In genomic region chr7:155300641-155301452, GRCh38 we compare ENCODE assay signal across 1 cellular context.
TF ChIP-seq lines count a peak whose summit lies in the region.

No MANE protein-coding gene starts in this region.

TF ChIP-seq in K562, 482 proteins besides CTCF, POLR2A, EP300 and RAD21 (continued from another document):
- TF ChIP-seq TBL1XR1 (IDR thresholded peaks at IDR 0.05; ENCODE audit: low read length in 2 of 2) = no peak
- no peak for TF ChIP-seq SMAD2 (IDR thresholded peaks at IDR 0.05; ENCODE audit: low read depth, low read length)
- no peak for TF ChIP-seq MXD1 (CRISPR knock-in tag; IDR thresholded peaks at IDR 0.05; ENCODE audit: borderline replicate concordance, poor library complexity, severe bottlenecking)
- TF ChIP-seq NKRF (IDR thresholded peaks at IDR 0.05; ENCODE audit: borderline replicate concordance) = peak; percentile 59
- TF ChIP-seq WHSC1 (IDR thresholded peaks at IDR 0.05; ENCODE audit: low read length) = peak; percentile 47
- no peak for TF ChIP-seq KLF6 (CRISPR knock-in tag; IDR thresholded peaks at IDR 0.05; ENCODE audit: borderline replicate concordance)
- 0 out of 2 replicates have a peak, but pooled peaks have one; percentile 36 for TF ChIP-seq ZNF583 (CRISPR knock-in tag; IDR thresholded peaks at IDR 0.05)
- no peak for TF ChIP-seq ZNF518B (CRISPR knock-in tag; IDR thresholded peaks at IDR 0.05)
- TF ChIP-seq POLR2AphosphoS2 (IDR thresholded peaks at IDR 0.05; ENCODE audit: low read length) = peak; percentile 85; the same call in 1 of the 2 replicates
- TF ChIP-seq PYGO2 (tag; IDR thresholded peaks at IDR 0.05) = no peak
- TF ChIP-seq SAP30 (IDR thresholded peaks at IDR 0.05; ENCODE audit: borderline replicate concordance, insufficient read depth, low read depth, low read length, poor library complexity, severe bottlenecking) = peak; percentile 57
- TF ChIP-seq, protein P1, sequence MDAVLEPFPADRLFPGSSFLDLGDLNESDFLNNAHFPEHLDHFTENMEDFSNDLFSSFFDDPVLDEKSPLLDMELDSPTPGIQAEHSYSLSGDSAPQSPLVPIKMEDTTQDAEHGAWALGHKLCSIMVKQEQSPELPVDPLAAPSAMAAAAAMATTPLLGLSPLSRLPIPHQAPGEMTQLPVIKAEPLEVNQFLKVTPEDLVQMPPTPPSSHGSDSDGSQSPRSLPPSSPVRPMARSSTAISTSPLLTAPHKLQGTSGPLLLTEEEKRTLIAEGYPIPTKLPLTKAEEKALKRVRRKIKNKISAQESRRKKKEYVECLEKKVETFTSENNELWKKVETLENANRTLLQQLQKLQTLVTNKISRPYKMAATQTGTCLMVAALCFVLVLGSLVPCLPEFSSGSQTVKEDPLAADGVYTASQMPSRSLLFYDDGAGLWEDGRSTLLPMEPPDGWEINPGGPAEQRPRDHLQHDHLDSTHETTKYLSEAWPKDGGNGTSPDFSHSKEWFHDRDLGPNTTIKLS (IDR thresholded peaks at IDR 0.05; ENCODE audit: borderline replicate concordance, low read depth) = no peak
- TF ChIP-seq, protein P2, sequence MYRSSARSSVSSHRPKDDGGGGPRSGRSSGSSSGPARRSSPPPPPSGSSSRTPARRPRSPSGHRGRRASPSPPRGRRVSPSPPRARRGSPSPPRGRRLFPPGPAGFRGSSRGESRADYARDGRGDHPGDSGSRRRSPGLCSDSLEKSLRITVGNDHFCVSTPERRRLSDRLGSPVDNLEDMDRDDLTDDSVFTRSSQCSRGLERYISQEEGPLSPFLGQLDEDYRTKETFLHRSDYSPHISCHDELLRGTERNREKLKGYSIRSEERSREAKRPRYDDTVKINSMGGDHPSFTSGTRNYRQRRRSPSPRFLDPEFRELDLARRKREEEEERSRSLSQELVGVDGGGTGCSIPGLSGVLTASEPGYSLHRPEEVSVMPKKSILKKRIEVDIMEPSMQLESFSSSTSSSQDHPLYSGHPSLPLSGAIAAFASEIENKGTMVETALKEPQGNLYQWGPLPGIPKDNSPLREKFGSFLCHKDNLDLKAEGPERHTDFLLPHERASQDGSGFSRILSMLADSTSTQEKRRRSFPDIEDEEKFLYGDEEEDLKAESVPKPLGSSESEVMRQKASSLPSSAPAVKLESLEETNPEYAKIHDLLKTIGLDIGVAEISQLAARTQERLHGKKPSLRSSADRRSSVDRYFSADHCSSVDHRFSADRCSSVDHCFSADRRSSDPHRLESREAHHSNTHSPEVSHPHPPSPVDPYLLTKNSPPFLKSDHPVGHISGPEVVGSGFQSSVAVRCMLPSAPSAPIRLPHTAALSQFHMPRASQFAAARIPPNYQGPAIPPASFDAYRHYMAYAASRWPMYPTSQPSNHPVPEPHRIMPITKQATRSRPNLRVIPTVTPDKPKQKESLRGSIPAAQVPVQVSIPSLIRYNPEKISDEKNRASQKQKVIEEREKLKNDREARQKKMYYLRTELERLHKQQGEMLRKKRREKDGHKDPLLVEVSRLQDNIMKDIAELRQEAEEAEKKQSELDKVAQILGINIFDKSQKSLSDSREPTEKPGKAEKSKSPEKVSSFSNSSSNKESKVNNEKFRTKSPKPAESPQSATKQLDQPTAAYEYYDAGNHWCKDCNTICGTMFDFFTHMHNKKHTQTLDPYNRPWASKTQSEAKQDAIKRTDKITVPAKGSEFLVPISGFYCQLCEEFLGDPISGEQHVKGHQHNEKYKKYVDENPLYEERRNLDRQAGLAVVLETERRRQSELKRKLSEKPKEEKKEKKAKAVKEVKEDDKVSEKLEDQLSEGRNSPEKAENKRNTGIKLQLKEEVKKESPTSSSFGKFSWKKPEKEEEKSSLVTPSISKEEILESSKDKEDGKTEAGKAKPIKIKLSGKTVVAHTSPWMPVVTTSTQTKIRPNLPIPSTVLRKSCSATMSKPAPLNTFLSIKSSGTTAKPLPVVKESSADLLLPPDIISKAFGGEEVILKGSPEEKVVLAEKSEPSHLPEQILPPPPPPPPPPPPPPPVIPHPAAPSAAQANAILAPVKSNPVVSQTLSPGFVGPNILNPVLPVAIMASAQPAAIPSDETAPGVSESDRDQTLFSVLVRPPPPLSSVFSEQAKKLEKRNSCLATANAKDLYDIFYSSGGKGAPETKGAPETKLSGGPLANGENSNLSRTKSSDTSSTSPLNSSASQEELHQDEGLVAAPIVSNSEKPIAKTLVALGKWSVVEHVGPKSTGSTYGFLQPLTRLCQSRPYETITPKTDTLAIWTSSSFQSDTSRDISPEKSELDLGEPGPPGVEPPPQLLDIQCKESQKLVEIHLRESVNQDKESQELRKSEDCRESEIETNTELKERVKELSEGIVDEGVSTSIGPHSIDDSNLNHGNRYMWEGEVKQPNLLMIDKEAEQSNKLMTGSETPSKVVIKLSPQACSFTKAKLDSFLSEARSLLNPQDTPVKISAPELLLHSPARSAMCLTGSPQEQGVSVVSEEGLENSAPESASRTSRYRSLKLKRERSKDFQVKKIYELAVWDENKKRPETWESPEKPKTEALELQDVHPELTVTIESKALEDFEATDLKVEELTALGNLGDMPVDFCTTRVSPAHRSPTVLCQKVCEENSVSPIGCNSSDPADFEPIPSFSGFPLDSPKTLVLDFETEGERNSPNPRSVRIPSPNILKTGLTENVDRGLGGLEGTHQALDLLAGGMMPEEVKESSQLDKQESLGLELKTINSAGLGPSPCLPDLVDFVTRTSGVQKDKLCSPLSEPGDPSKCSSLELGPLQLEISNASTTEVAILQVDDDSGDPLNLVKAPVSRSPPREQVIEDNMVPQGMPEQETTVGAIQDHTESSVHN (IDR thresholded peaks at IDR 0.05; ENCODE audit: borderline replicate concordance in 1 of 2, low read depth in 1 of 2) = no peak
- no peak for TF ChIP-seq TGIF2 (CRISPR knock-in tag; IDR thresholded peaks at IDR 0.05)
- no peak for TF ChIP-seq KDM4B (IDR thresholded peaks at IDR 0.05; ENCODE audit: borderline replicate concordance in 2 of 2, low read depth in 1 of 2)
- peak; percentile 47; the same call in 1 of the 2 replicates for TF ChIP-seq L3MBTL2 (IDR thresholded peaks at IDR 0.05)
- TF ChIP-seq CXXC5 (CRISPR knock-in tag; IDR thresholded peaks at IDR 0.05) = no peak
- no peak for TF ChIP-seq PHTF2 (CRISPR knock-in tag; IDR thresholded peaks at IDR 0.05)
- TF ChIP-seq SRSF1 (IDR thresholded peaks at IDR 0.05; ENCODE audit: low read depth, low read length) = no peak
- TF ChIP-seq MITF (IDR thresholded peaks at IDR 0.05) = peak; percentile 36; the same call in 1 of the 2 replicates
- no peak for TF ChIP-seq GABPA (tag; conservative IDR thresholded peaks at IDR 0.05; ENCODE audit: low read depth)
- no peak for TF ChIP-seq PHB (CRISPR knock-in tag; IDR thresholded peaks at IDR 0.05)
- TF ChIP-seq ILF3 (IDR thresholded peaks at IDR 0.05; ENCODE audit: borderline replicate concordance) = no peak
- TF ChIP-seq FOXP4 (CRISPR knock-in tag; IDR thresholded peaks at IDR 0.05; ENCODE audit: borderline replicate concordance) = no peak
- TF ChIP-seq RCOR1 (IDR thresholded peaks at IDR 0.05; ENCODE audit: borderline replicate concordance in 1 of 2, low read depth in 2 of 2, low read length in 2 of 2) = peak in 1 of 2 experiments; percentile 27; a peak in 1 of 4 replicates
- no peak for TF ChIP-seq GATAD2B (IDR thresholded peaks at IDR 0.05; ENCODE audit: borderline replicate concordance)
- TF ChIP-seq, protein P3, sequence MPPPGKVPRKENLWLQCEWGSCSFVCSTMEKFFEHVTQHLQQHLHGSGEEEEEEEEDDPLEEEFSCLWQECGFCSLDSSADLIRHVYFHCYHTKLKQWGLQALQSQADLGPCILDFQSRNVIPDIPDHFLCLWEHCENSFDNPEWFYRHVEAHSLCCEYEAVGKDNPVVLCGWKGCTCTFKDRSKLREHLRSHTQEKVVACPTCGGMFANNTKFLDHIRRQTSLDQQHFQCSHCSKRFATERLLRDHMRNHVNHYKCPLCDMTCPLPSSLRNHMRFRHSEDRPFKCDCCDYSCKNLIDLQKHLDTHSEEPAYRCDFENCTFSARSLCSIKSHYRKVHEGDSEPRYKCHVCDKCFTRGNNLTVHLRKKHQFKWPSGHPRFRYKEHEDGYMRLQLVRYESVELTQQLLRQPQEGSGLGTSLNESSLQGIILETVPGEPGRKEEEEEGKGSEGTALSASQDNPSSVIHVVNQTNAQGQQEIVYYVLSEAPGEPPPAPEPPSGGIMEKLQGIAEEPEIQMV (tag; conservative IDR thresholded peaks at IDR 0.05; ENCODE audit: low read depth) = no peak
- TF ChIP-seq HDAC1 (IDR thresholded peaks at IDR 0.05) = peak in 1 of 2 experiments; percentile 75; a peak in 2 of 4 replicates
- peak; percentile 29; the same call in 1 of the 2 replicates for TF ChIP-seq JUN (IDR thresholded peaks at IDR 0.05; ENCODE audit: borderline replicate concordance, low read depth, low read length)
- no peak for TF ChIP-seq JUN (CRISPR knock-in tag; IDR thresholded peaks at IDR 0.05; ENCODE audit: borderline replicate concordance)
TF ChIP-seq in K562: peak in this region for 38.
